27 cellular contexts compared by ENCODE assay signal in the genomic region with DNA sequence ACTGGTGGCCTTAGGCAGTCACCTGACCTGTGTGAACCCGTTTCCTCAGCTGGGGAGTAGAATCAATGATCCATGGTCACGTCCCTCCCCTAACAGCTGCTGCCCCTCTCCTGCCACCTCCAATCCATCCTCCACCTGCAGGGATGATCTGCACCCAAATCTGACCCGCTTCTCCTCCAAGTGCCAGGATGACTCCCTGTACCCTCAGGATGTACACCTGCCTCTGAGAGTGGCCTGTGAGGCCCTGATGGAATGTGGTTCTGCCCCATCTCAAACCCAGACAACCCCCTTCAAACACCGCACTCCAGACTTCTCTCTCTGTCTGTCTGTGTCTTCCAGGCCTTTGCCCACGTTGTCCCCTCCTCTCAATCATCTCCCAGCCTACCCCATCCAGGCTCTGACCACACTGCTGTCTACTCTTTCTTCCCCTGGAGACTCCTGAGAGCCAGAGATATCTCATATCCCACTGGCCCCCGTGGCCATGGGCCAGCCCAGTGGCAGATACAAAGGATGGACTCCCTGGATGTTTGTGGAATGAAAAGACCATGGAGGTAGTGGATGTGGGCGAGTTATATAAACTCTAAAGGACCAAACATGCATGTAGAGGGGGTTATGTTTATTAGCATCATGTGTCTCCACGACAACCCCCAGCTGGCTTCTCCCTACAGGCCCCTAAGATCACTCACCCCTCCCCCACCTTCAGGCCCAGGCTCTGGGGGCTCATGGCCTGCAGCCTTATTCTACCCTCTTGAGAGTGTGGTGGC.
A peak's percentile ranks its signal among the peaks of the same experiment; 100 is the strongest.
DNase-seq lines count a peak whose midpoint lies in the region; ATAC-seq and TF ChIP-seq lines count a peak whose summit lies in the region.
"Had no signal": no experiment of that assay in that cellular context is flagged by ENCODE, and none has a peak within 500 bp of the region (broad histone marks: within the 10 kb centered on the region; RNA-seq: fewer than 3 reads in every experiment).

No MANE protein-coding gene starts in this region.

- POLR2A ChIA-PET in Panc1 (lab: Charles Lee) = no interaction called here

- WGBS in mesenchymal stem cell = 79% methylated on average over 6 of the region's 8 CpGs

- peak overlapping the region in 9 of 11 experiments; percentile 42 to 70 (median 55); a peak in 11 of 22 replicates for H3K4me2 ChIP-seq in BLaER1 treated with 17β-estradiol and CSF1 and Interleukin-3, amounts not matched to agents 10 nM and 100 nM
- H3K4me2 ChIP-seq in mesenchymal stem cell (ENCODE audit: low read length, poor library complexity, severe bottlenecking) = no peak overlapping the region
- H3K4me2 ChIP-seq: PC-9 had no signal

- H3K4ac ChIP-seq in mesenchymal stem cell (ENCODE audit: low read depth in 1 of 2, low read length in 2 of 2) = peak overlapping the region; percentile 5 to 54

- H3K4me1 ChIP-seq in BLaER1 treated with 17β-estradiol and CSF1 and Interleukin-3, amounts not matched to agents 10 nM and 100 nM = peaks cover 12 to 31% (median 28%) of the 10 kb centered on the region in 10 experiments
- H3K4me1 ChIP-seq in Panc1 (ENCODE audit: control insufficient read depth, insufficient read depth, low read length) (peaks cover 37% of the 10 kb centered on the region), mesenchymal stem cell (ENCODE audit: control insufficient read depth, insufficient read depth, low read depth, low read length) (peaks cover 29% of the 10 kb centered on the region)
- H3K4me1 ChIP-seq: Caco-2, parathyroid adenoma had no signal

- H3K23ac ChIP-seq in mesenchymal stem cell (ENCODE audit: low read length in 2 of 2) = no peak overlapping the region

- H3K9me3 ChIP-seq in BLaER1 treated with 17β-estradiol and CSF1 and Interleukin-3, amounts not matched to agents 10 nM and 100 nM (replicated peaks in 1 of 11) = no peaks in the 10 kb centered on the region
- H3K9me3 ChIP-seq in Panc1 (ENCODE audit: control insufficient read depth, insufficient read depth, low read depth, low read length) (no peaks in the 10 kb centered on the region), mesenchymal stem cell (ENCODE audit: control insufficient read depth, low read length) (peaks cover 3% of the 10 kb centered on the region)
- H3K9me3 ChIP-seq: Caco-2, esophagus muscularis mucosa, tibial nerve had no signal

- H2BK15ac ChIP-seq in mesenchymal stem cell (ENCODE audit: low read depth, poor library complexity, severe bottlenecking) = peak overlapping the region; percentile 30

- intact Hi-C loops in Panc1 (cut with micrococcal nuclease; ENCODE audit: unreplicated experiment) = loop anchor here (5.0 kb wide), 1 partner anchor 65 kb away; no protein-coding TSS in a partner anchor
- intact Hi-C loops in activated T-helper 1 cell treated with anti-CD3 and anti-CD28 coated beads, Interleukin-12 subunit alpha, Interleukin-12 subunit beta, Interleukin-2, Interleukin-4 antibody, amounts not matched to agents 30 ng/mL and 10 ng/mL and 1 ng/mL, durations not matched to agents 14 hours and 24 hours and 36 hours (cut with micrococcal nuclease) = no loop called here

- no peak overlapping the region; a peak in 1 of 22 replicates for H3K9ac ChIP-seq in BLaER1 treated with 17β-estradiol and CSF1 and Interleukin-3, amounts not matched to agents 10 nM and 100 nM
- peak overlapping the region; percentile 10 for H3K9ac ChIP-seq in mesenchymal stem cell (ENCODE audit: low read length)
- H3K9ac ChIP-seq: parathyroid adenoma had no signal

- H2AK5ac ChIP-seq in mesenchymal stem cell (ENCODE audit: low read length, severe bottlenecking) = peak overlapping the region; percentile 76

- peaks cover 0 to 17% (median 0%) of the 10 kb centered on the region in 11 experiments; a peak in 4 of 22 replicates for H3K36me3 ChIP-seq in BLaER1 treated with 17β-estradiol and CSF1 and Interleukin-3, amounts not matched to agents 10 nM and 100 nM
- no peaks in the 10 kb centered on the region for H3K36me3 ChIP-seq in Panc1 (ENCODE audit: control insufficient read depth, insufficient read depth, low read length)
- H3K36me3 ChIP-seq in mesenchymal stem cell (ENCODE audit: control insufficient read depth in 1 of 2, insufficient read depth in 2 of 2, low read depth in 1 of 2, low read length in 2 of 2) = peaks cover 0 to 35% of the 10 kb centered on the region in 2 experiments

- no peak overlapping the region for H2BK5ac ChIP-seq in mesenchymal stem cell (ENCODE audit: low read depth, low read length, poor library complexity, severe bottlenecking)

- peak overlapping the region; percentile 23 to 78 for H3K18ac ChIP-seq in mesenchymal stem cell (ENCODE audit: low read depth in 1 of 2, low read length in 2 of 2)

- H3K79me1 ChIP-seq in mesenchymal stem cell (replicated peaks; ENCODE audit: low read length, poor library complexity, severe bottlenecking) = no peaks in the 10 kb centered on the region

- H2BK120ac ChIP-seq in mesenchymal stem cell (ENCODE audit: low read depth, low read length) = peak overlapping the region; percentile 21

- in situ Hi-C loops in Panc1 (cut with HindIII; ENCODE audit: low pct_unique_long_range_greater_than_20kb, low sequenced_read_pairs) = no loop called here

- BruUV-seq in Panc1 (replicated peaks; lab: Mats Ljungman, UMichigan) = no TSS peak

- peak overlapping the region in 1 of 2 experiments; percentile 35 for H3K14ac ChIP-seq in mesenchymal stem cell (ENCODE audit: low read length in 2 of 2)

- peak overlapping the region; percentile 94 for H4K91ac ChIP-seq in mesenchymal stem cell (ENCODE audit: low read length)

- H3K4me3 Mint-ChIP-seq in progenitor cell of endocrine pancreas (ENCODE audit: low read depth) = no peak overlapping the region
- H3K4me3 Mint-ChIP-seq in activated T-helper 1 cell treated with anti-CD3 and anti-CD28 coated beads, Interleukin-12 subunit alpha, Interleukin-12 subunit beta, Interleukin-2, Interleukin-4 antibody, amounts not matched to agents 30 ng/mL and 10 ng/mL and 1 ng/mL, durations not matched to agents 14 hours and 24 hours and 36 hours = no peak overlapping the region
- H3K4me3 Mint-ChIP-seq: activated CD4-positive, alpha-beta T cell treated with anti-CD3 and anti-CD28 coated beads for 36 hours; activated CD8-positive, alpha-beta T cell treated with anti-CD3 and anti-CD28 coated beads, Interleukin-2, amount 10 ng/mL, durations not matched to agents 7 days and 5 days; natural killer cell had no signal

- H2AFZ ChIP-seq in mesenchymal stem cell (ENCODE audit: low read depth, low read length) = no peak overlapping the region
- H2AFZ ChIP-seq: parathyroid adenoma, PC-9 had no signal

- peak overlapping the region; percentile 11 for H3K27ac Mint-ChIP-seq in progenitor cell of endocrine pancreas
- H3K27ac Mint-ChIP-seq in activated T-helper 1 cell treated with anti-CD3 and anti-CD28 coated beads, Interleukin-12 subunit alpha, Interleukin-12 subunit beta, Interleukin-2, Interleukin-4 antibody, amounts not matched to agents 30 ng/mL and 10 ng/mL and 1 ng/mL, durations not matched to agents 14 hours and 24 hours and 36 hours = no peak overlapping the region
- H3K27ac Mint-ChIP-seq: activated CD4-positive, alpha-beta T cell treated with anti-CD3 and anti-CD28 coated beads for 36 hours; activated CD8-positive, alpha-beta T cell treated with anti-CD3 and anti-CD28 coated beads, Interleukin-2, amount 10 ng/mL, durations not matched to agents 7 days and 5 days; natural killer cell had no signal

- peak overlapping the region; percentile 82 for H4K8ac ChIP-seq in mesenchymal stem cell (ENCODE audit: low read length)

- H3K27me3 Mint-ChIP-seq in progenitor cell of endocrine pancreas = no peaks in the 10 kb centered on the region
- H3K27me3 Mint-ChIP-seq in activated T-helper 1 cell treated with anti-CD3 and anti-CD28 coated beads, Interleukin-12 subunit alpha, Interleukin-12 subunit beta, Interleukin-2, Interleukin-4 antibody, amounts not matched to agents 30 ng/mL and 10 ng/mL and 1 ng/mL, durations not matched to agents 14 hours and 24 hours and 36 hours (ENCODE audit: insufficient read depth) = no peaks in the 10 kb centered on the region
- H3K27me3 Mint-ChIP-seq: activated CD4-positive, alpha-beta T cell treated with anti-CD3 and anti-CD28 coated beads for 36 hours had no signal

- TF ChIP-seq CTCF in Panc1 (IDR thresholded peaks at IDR 0.05) = no peak
- TF ChIP-seq CTCF in progenitor cell of endocrine pancreas (IDR thresholded peaks at IDR 0.05; ENCODE audit: unreplicated experiment) = no peak

- H3K36me3 Mint-ChIP-seq in progenitor cell of endocrine pancreas (ENCODE audit: insufficient read depth) = peaks cover 4% of the 10 kb centered on the region
- H3K36me3 Mint-ChIP-seq in activated T-helper 1 cell treated with anti-CD3 and anti-CD28 coated beads, Interleukin-12 subunit alpha, Interleukin-12 subunit beta, Interleukin-2, Interleukin-4 antibody, amounts not matched to agents 30 ng/mL and 10 ng/mL and 1 ng/mL, durations not matched to agents 14 hours and 24 hours and 36 hours (ENCODE audit: low read depth) = no peaks in the 10 kb centered on the region
- H3K36me3 Mint-ChIP-seq: natural killer cell had no signal

- no peak for ATAC-seq in Panc1
- ATAC-seq: activated CD4-positive, alpha-beta T cell treated with anti-CD3 and anti-CD28 coated beads for 36 hours; activated CD8-positive, alpha-beta T cell treated with anti-CD3 and anti-CD28 coated beads, Interleukin-2, amount 10 ng/mL, durations not matched to agents 7 days and 5 days; HCT116; natural killer cell had no signal

- H3K4me1 Mint-ChIP-seq in progenitor cell of endocrine pancreas (ENCODE audit: low read depth) = peaks cover 5% of the 10 kb centered on the region
- H3K4me1 Mint-ChIP-seq in activated T-helper 1 cell treated with anti-CD3 and anti-CD28 coated beads, Interleukin-12 subunit alpha, Interleukin-12 subunit beta, Interleukin-2, Interleukin-4 antibody, amounts not matched to agents 30 ng/mL and 10 ng/mL and 1 ng/mL, durations not matched to agents 14 hours and 24 hours and 36 hours (ENCODE audit: low read depth) = no peaks in the 10 kb centered on the region
- H3K4me1 Mint-ChIP-seq: activated CD4-positive, alpha-beta T cell treated with anti-CD3 and anti-CD28 coated beads for 36 hours; natural killer cell had no signal

- no peak overlapping the region for H3K27ac ChIP-seq in BLaER1 treated with 17β-estradiol and CSF1 and Interleukin-3, amounts not matched to agents 10 nM and 100 nM
- H3K27ac ChIP-seq in Panc1 (ENCODE audit: low read length) (peak overlapping the region; percentile 67), mesenchymal stem cell (ENCODE audit: low read length, poor library complexity, severe bottlenecking) (no peak overlapping the region)
- H3K27ac ChIP-seq: C4-2B, esophagus muscularis mucosa, parathyroid adenoma, PC-9, tibial nerve had no signal

- H2BK12ac ChIP-seq in mesenchymal stem cell (ENCODE audit: low read length in 2 of 2) = peak overlapping the region; percentile 90 to 99

- no peaks in the 10 kb centered on the region for H3K27me3 ChIP-seq in BLaER1 treated with 17β-estradiol and CSF1 and Interleukin-3, amounts not matched to agents 10 nM and 100 nM
- H3K27me3 ChIP-seq in Panc1 (ENCODE audit: control insufficient read depth, insufficient read depth, low read length) = no peaks in the 10 kb centered on the region
- H3K27me3 ChIP-seq in mesenchymal stem cell (ENCODE audit: control insufficient read depth in 1 of 2, insufficient read depth in 1 of 2, low read length in 2 of 2) = no peaks in the 10 kb centered on the region
- H3K27me3 ChIP-seq: esophagus muscularis mucosa, tibial nerve had no signal

- no peaks in the 10 kb centered on the region for H3K9me3 Mint-ChIP-seq in progenitor cell of endocrine pancreas (ENCODE audit: low read depth)
- no peaks in the 10 kb centered on the region for H3K9me3 Mint-ChIP-seq in activated T-helper 1 cell treated with anti-CD3 and anti-CD28 coated beads, Interleukin-12 subunit alpha, Interleukin-12 subunit beta, Interleukin-2, Interleukin-4 antibody, amounts not matched to agents 30 ng/mL and 10 ng/mL and 1 ng/mL, durations not matched to agents 14 hours and 24 hours and 36 hours
- H3K9me3 Mint-ChIP-seq: natural killer cell had no signal

- CTCF ChIA-PET in Panc1 (lab: Charles Lee) = no interaction called here

- no peak for DNase-seq in Panc1 (ENCODE audit: low read depth, low spot score)
- no peak for DNase-seq in mesenchymal stem cell
- DNase-seq in progenitor cell of endocrine pancreas (ENCODE audit: low spot score, unreplicated experiment) = no peak
- no peak for DNase-seq in COLO668 (lab: John Stamatoyannopoulos, UW; ENCODE audit: unreplicated experiment)
- DNase-seq in GM19238 (ENCODE audit: insufficient read length, low spot score) = no peak
- DNase-seq in activated T-helper 1 cell treated with anti-CD3 and anti-CD28 coated beads, Interleukin-12 subunit alpha, Interleukin-12 subunit beta, Interleukin-2, Interleukin-4 antibody, amounts not matched to agents 30 ng/mL and 10 ng/mL and 1 ng/mL, durations not matched to agents 14 hours and 24 hours and 36 hours (ENCODE audit: low spot score) = no peak
- DNase-seq: activated CD4-positive, alpha-beta T cell treated with anti-CD3 and anti-CD28 coated beads for 36 hours; activated CD8-positive, alpha-beta T cell treated with anti-CD3 and anti-CD28 coated beads, Interleukin-2, amount 10 ng/mL, durations not matched to agents 7 days and 5 days; activated gamma-delta T cell; Caco-2; central memory CD4-positive, alpha-beta T cell; DMS79; foreskin fibroblast; head of caudate nucleus; Karpas-422; natural killer cell; NCI-H1436; NCI-H345; PC-9; SHP77; stimulated activated CD4-positive, alpha-beta T cell treated with anti-CD3 and anti-CD28 coated beads, Interleukin-1b, Interleukin-23, amount 100 ng/mL, for 48 hours had no signal

- no peak overlapping the region for H3K4me3 ChIP-seq in BLaER1 treated with 17β-estradiol and CSF1 and Interleukin-3, amounts not matched to agents 10 nM and 100 nM
- H3K4me3 ChIP-seq in Panc1 (ENCODE audit: low read depth in 2 of 2, low read length in 2 of 2) (no peak overlapping the region), mesenchymal stem cell (ENCODE audit: insufficient read depth in 1 of 2, low read depth in 1 of 2, low read length in 2 of 2) (no peak overlapping the region)
- H3K4me3 ChIP-seq: esophagus muscularis mucosa, PC-9, tibial nerve had no signal

- peaks cover 0 to 38% (median 0%) of the 10 kb centered on the region in 11 experiments; a peak in 8 of 22 replicates for H4K20me1 ChIP-seq in BLaER1 treated with 17β-estradiol and CSF1 and Interleukin-3, amounts not matched to agents 10 nM and 100 nM
